ENCODE assay signal across 19 cellular contexts in the genomic region with DNA sequence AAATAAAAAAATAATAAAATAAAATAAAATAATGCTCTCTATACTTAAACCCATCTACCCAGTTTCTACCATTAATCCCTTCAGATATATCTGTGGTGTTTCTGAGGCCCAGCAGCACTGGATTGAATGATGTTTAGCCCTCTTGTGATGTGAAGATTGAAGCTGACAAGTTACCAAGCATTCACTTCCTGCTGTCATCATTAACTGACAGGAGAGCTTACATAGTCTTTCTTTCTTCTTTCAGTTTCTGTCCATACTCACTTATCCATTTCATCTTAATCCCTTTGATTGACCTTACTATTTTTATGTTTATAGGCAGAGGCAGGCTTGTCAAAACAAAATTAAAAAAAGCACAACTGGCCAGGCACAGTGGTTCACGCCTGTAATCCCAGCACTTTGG.
"Had no signal": no experiment of that assay in that cellular context is flagged by ENCODE, and none has a peak within 500 bp of the region (broad histone marks: within the 10 kb centered on the region; RNA-seq: fewer than 3 reads in every experiment).

No MANE protein-coding gene starts in this region.

- H3K27me3 Mint-ChIP-seq: central memory CD8-positive, alpha-beta T cell; stimulated activated naive B cell treated with anti-CD40 and anti-IgM and Interleukin-4, amounts not matched to agents 10 μg/mL and 1 μg/mL and 100 μg/mL, for 72 hours; T-cell had no signal

- H3K4me3 Mint-ChIP-seq: central memory CD8-positive, alpha-beta T cell; endodermal cell; natural killer cell; stimulated activated naive B cell treated with anti-CD40 and anti-IgM and Interleukin-4, amounts not matched to agents 10 μg/mL and 1 μg/mL and 100 μg/mL, for 72 hours; T-cell had no signal

- H3K9me3 Mint-ChIP-seq: central memory CD8-positive, alpha-beta T cell; endodermal cell; natural killer cell; stimulated activated naive B cell treated with anti-CD40 and anti-IgM and Interleukin-4, amounts not matched to agents 10 μg/mL and 1 μg/mL and 100 μg/mL, for 72 hours; T-cell had no signal

- H3K9me3 ChIP-seq: ascending aorta, colonic mucosa, lower lobe of right lung, neutrophil, pancreas, thoracic aorta had no signal

- ATAC-seq: foreskin keratinocyte; left colon; lower lobe of right lung; natural killer cell; pancreas; sciatic nerve; SK-N-SH treated with all-trans-retinoic acid at 6 μM for 48 hours; stimulated activated naive B cell treated with anti-CD40 and anti-IgM and Interleukin-4, amounts not matched to agents 10 μg/mL and 1 μg/mL and 100 μg/mL, for 72 hours; T-cell had no signal

- H3K27ac Mint-ChIP-seq: endodermal cell; natural killer cell; stimulated activated naive B cell treated with anti-CD40 and anti-IgM and Interleukin-4, amounts not matched to agents 10 μg/mL and 1 μg/mL and 100 μg/mL, for 72 hours; T-cell had no signal

- DNase-seq: activated CD4-positive, CD25-positive, alpha-beta regulatory T cell treated with anti-CD3 and anti-CD28 coated beads, Interleukin-2, amount 50 U/mL, for 72 hours; activated naive CD4-positive, alpha-beta T cell; colonic mucosa; endodermal cell; foreskin keratinocyte; hippocampal formation; left colon; lower lobe of right lung; natural killer cell; pancreas; stimulated activated CD4-positive, alpha-beta T cell treated with anti-CD3 and anti-CD28 coated beads, Interleukin-4, amount 100 ng/mL, for 4 hours; stimulated activated naive B cell treated with anti-CD40 and anti-IgM and Interleukin-4, amounts not matched to agents 10 μg/mL and 1 μg/mL and 100 μg/mL, for 72 hours; T-cell had no signal

- H3K4me1 Mint-ChIP-seq: central memory CD8-positive, alpha-beta T cell; endodermal cell; natural killer cell; stimulated activated naive B cell treated with anti-CD40 and anti-IgM and Interleukin-4, amounts not matched to agents 10 μg/mL and 1 μg/mL and 100 μg/mL, for 72 hours; T-cell had no signal
